20 cellular contexts compared by ENCODE assay signal in genomic region chr5:134380367-134380766, GRCh38. TPM values are rescaled to one million over a fixed set of nuclear protein-coding genes. Genes with fewer than 3 reads are reported as not detected.
A peak's percentile ranks its signal among the peaks of the same experiment; 100 is the strongest.
DNase-seq lines count a peak whose midpoint lies in the region; ATAC-seq lines count a peak whose summit lies in the region.
"Had no signal": no experiment of that assay in that cellular context is flagged by ENCODE, and none has a peak within 500 bp of the region (broad histone marks: within the 10 kb centered on the region; RNA-seq: fewer than 3 reads in every experiment).

No MANE protein-coding gene starts in this region.

- ATAC-seq in activated CD4-positive, alpha-beta T cell treated with anti-CD3 and anti-CD28 coated beads for 36 hours, result no peak
- ATAC-seq in activated naive CD8-positive, alpha-beta T cell treated with anti-CD3 and anti-CD28 coated beads, Interleukin-2, amount 50 U/mL, for 24 hours, result no peak
- ATAC-seq in HG02642 (IDR thresholded peaks at IDR 0.05; ENCODE audit: poor library complexity, unreplicated experiment), result no peak

- H3K27me3 Mint-ChIP-seq in activated CD4-positive, alpha-beta T cell treated with anti-CD3 and anti-CD28 coated beads for 36 hours, result no peaks in the 10 kb centered on the region
- no peaks in the 10 kb centered on the region for H3K27me3 Mint-ChIP-seq in activated naive CD8-positive, alpha-beta T cell
- H3K27me3 Mint-ChIP-seq in activated naive CD8-positive, alpha-beta T cell treated with anti-CD3 and anti-CD28 coated beads, Interleukin-2, amount 50 U/mL, for 24 hours, result no peaks in the 10 kb centered on the region
- no peaks in the 10 kb centered on the region for H3K27me3 Mint-ChIP-seq in immature natural killer cell (ENCODE audit: low read depth in 3 of 3)

- peaks cover 40% of the 10 kb centered on the region for H3K4me1 Mint-ChIP-seq in activated CD4-positive, alpha-beta T cell treated with anti-CD3 and anti-CD28 coated beads for 36 hours
- H3K4me1 Mint-ChIP-seq in activated naive CD8-positive, alpha-beta T cell (ENCODE audit: low read depth), result peaks cover 50% of the 10 kb centered on the region
- peaks cover 37% of the 10 kb centered on the region for H3K4me1 Mint-ChIP-seq in activated naive CD8-positive, alpha-beta T cell treated with anti-CD3 and anti-CD28 coated beads, Interleukin-2, amount 50 U/mL, for 24 hours
- peaks cover 27 to 63% of the 10 kb centered on the region in 2 donors for H3K4me1 Mint-ChIP-seq in immature natural killer cell

- CTCF ChIA-PET in activated CD4-positive, alpha-beta T cell treated with anti-CD3 and anti-CD28 coated beads for 36 hours (lab: Charles Lee), result interaction anchor here (0.9 to 4.9 kb wide), 6 partner anchors 10 to 207 kb away, joined by 4 to 29 read pairs (median 8); partner anchors contain the start of gene CDKN2AIPNL

- H3K27ac Mint-ChIP-seq in activated CD4-positive, alpha-beta T cell treated with anti-CD3 and anti-CD28 coated beads for 36 hours, result peak overlapping the region; percentile 73
- H3K27ac Mint-ChIP-seq in activated naive CD8-positive, alpha-beta T cell, result peak overlapping the region; percentile 86
- no peak overlapping the region for H3K27ac Mint-ChIP-seq in activated naive CD8-positive, alpha-beta T cell treated with anti-CD3 and anti-CD28 coated beads, Interleukin-2, amount 50 U/mL, for 24 hours
- peak overlapping the region in 4 of 6 donors; percentile 17 to 76 (median 50) for H3K27ac Mint-ChIP-seq in immature natural killer cell

- no peak for DNase-seq in activated CD4-positive, alpha-beta T cell treated with anti-CD3 and anti-CD28 coated beads for 36 hours
- no peak for DNase-seq in activated CD4-positive, alpha-beta T cell treated with anti-CD3 and anti-CD28 coated beads, Interleukin-2, amount 50 U/mL, for 1 hour
- no peak for DNase-seq in activated naive CD8-positive, alpha-beta T cell treated with anti-CD3 and anti-CD28 coated beads, Interleukin-2, amount 50 U/mL, for 24 hours
- DNase-seq in immature natural killer cell (no peak), kidney tubule cell (ENCODE audit: low spot score) (no peak), dedifferentiated amniotic fluid mesenchymal stem cell (ENCODE audit: extremely low spot score) (no peak)
- DNase-seq: 8988T, BE2C, GF-D8, GM23248, HCEC 1CT, KBM-7, NCI-H1436, NCI-H2029, NCI-H2171, NCI-H748 treated with DMSO at 0.1 percent for 48 hours, RPMI8226, SIG-M5 had no signal

- POLR2A ChIA-PET in activated CD4-positive, alpha-beta T cell treated with anti-CD3 and anti-CD28 coated beads for 36 hours (lab: Charles Lee), result no interaction called here

- intact Hi-C loops in activated CD4-positive, alpha-beta T cell treated with anti-CD3 and anti-CD28 coated beads for 36 hours (cut with DNase I, micrococcal nuclease), result loop anchor here in 1 of 2 experiments (1.0 kb wide), 1 partner anchor 9 kb away; the partner anchor contains the start of gene UBE2B

- H3K4me3 Mint-ChIP-seq in activated CD4-positive, alpha-beta T cell treated with anti-CD3 and anti-CD28 coated beads for 36 hours, result no peak overlapping the region
- peak overlapping the region; percentile 37 for H3K4me3 Mint-ChIP-seq in activated naive CD8-positive, alpha-beta T cell
- no peak overlapping the region for H3K4me3 Mint-ChIP-seq in activated naive CD8-positive, alpha-beta T cell treated with anti-CD3 and anti-CD28 coated beads, Interleukin-2, amount 50 U/mL, for 24 hours
- H3K4me3 Mint-ChIP-seq in immature natural killer cell, result no peak overlapping the region

- H3K9me3 Mint-ChIP-seq in activated CD4-positive, alpha-beta T cell treated with anti-CD3 and anti-CD28 coated beads for 36 hours (ENCODE audit: low read depth), result no peaks in the 10 kb centered on the region
- no peaks in the 10 kb centered on the region for H3K9me3 Mint-ChIP-seq in activated naive CD8-positive, alpha-beta T cell (ENCODE audit: low read depth)
- H3K9me3 Mint-ChIP-seq in activated naive CD8-positive, alpha-beta T cell treated with anti-CD3 and anti-CD28 coated beads, Interleukin-2, amount 50 U/mL, for 24 hours, result no peaks in the 10 kb centered on the region
- no peaks in the 10 kb centered on the region for H3K9me3 Mint-ChIP-seq in immature natural killer cell

- peaks cover 56% of the 10 kb centered on the region for H3K36me3 Mint-ChIP-seq in activated CD4-positive, alpha-beta T cell treated with anti-CD3 and anti-CD28 coated beads for 36 hours (ENCODE audit: low read depth)
- peaks cover 10% of the 10 kb centered on the region for H3K36me3 Mint-ChIP-seq in activated naive CD8-positive, alpha-beta T cell
- peaks cover 34% of the 10 kb centered on the region for H3K36me3 Mint-ChIP-seq in activated naive CD8-positive, alpha-beta T cell treated with anti-CD3 and anti-CD28 coated beads, Interleukin-2, amount 50 U/mL, for 24 hours (ENCODE audit: low read depth)
- H3K36me3 Mint-ChIP-seq in immature natural killer cell, result peaks cover 3 to 24% (median 11%) of the 10 kb centered on the region in 3 donors

RNA-seq across cellular contexts. Expression of gene UBE2B, which starts 9.0 kb away (rescaled TPM):
- total RNA-seq in activated CD4-positive, alpha-beta T cell treated with anti-CD3 and anti-CD28 coated beads for 36 hours, result 100 to 1,000 TPM; 112 to 115 TPM
- polyA plus RNA-seq in immature natural killer cell, result 10 to 100 TPM; 44.0 to 82.8 (median 72.8) TPM

RNA-seq across cellular contexts. Expression of gene CDKL3, which starts 13.4 kb away (rescaled TPM):
- total RNA-seq in activated CD4-positive, alpha-beta T cell treated with anti-CD3 and anti-CD28 coated beads for 36 hours, result 1 to 10 TPM; 3.1 to 5.2 TPM
- 1 to 10 TPM in 1 of 3 donors, under 1 TPM in 2; 0.46 to 1.6 (median 0.51) TPM for polyA plus RNA-seq in immature natural killer cell

RNA-seq across cellular contexts. Expression of gene CDKN2AIPNL, which starts 31.3 kb away (rescaled TPM):
- total RNA-seq in activated CD4-positive, alpha-beta T cell treated with anti-CD3 and anti-CD28 coated beads for 36 hours, result 10 to 100 TPM; 36.1 to 42.0 TPM
- 10 to 100 TPM; 23.3 to 37.6 (median 30.0) TPM for polyA plus RNA-seq in immature natural killer cell
